In genomic region chr17:47320879-47321502, GRCh38 we compare ENCODE assay signal across 2 cellular contexts.
TF ChIP-seq lines count a peak whose summit lies in the region.

No MANE protein-coding gene starts in this region.

TF ChIP-seq in HEK293, 187 proteins besides CTCF, POLR2A, EP300 and RAD21:
- TF ChIP-seq ZNF521 (tag by site-specific recombination; IDR thresholded peaks at IDR 0.05): no peak
- TF ChIP-seq ZNF311 (tag by site-specific recombination; IDR thresholded peaks at IDR 0.05; ENCODE audit: borderline replicate concordance): no peak
- TF ChIP-seq MEIS1 (CRISPR knock-in tag; IDR thresholded peaks at IDR 0.05; ENCODE audit: borderline replicate concordance): no peak
- TF ChIP-seq ZNF548 (tag by site-specific recombination; IDR thresholded peaks at IDR 0.05): no peak
- TF ChIP-seq HOXC10 (CRISPR knock-in tag; IDR thresholded peaks at IDR 0.05): no peak
- no peak for TF ChIP-seq INSM2 (tag by site-specific recombination; IDR thresholded peaks at IDR 0.05)
- peak; percentile 98 for TF ChIP-seq ZNF280D (tag by site-specific recombination; IDR thresholded peaks at IDR 0.05)
- peak; percentile 62 for TF ChIP-seq SETDB1 (IDR thresholded peaks at IDR 0.05; ENCODE audit: insufficient read length, low read length)
- peak; percentile 47; the same call in 1 of the 2 replicates for TF ChIP-seq ZNF580 (tag by site-specific recombination; IDR thresholded peaks at IDR 0.05)
- no peak for TF ChIP-seq ZNF837 (tag by site-specific recombination; IDR thresholded peaks at IDR 0.05)
- no peak for TF ChIP-seq ZNF529 (tag by site-specific recombination; IDR thresholded peaks at IDR 0.05; ENCODE audit: insufficient replicate concordance)
- TF ChIP-seq ZBTB8A (tag by site-specific recombination; IDR thresholded peaks at IDR 0.05): no peak
- TF ChIP-seq KLF8 (tag by site-specific recombination; IDR thresholded peaks at IDR 0.05): 0 out of 2 replicates have a peak, but pooled peaks have one; percentile 15
- no peak for TF ChIP-seq YY1 (tag by site-specific recombination; IDR thresholded peaks at IDR 0.05)
- TF ChIP-seq ZNF768 (tag by site-specific recombination; IDR thresholded peaks at IDR 0.05): 0 out of 2 replicates have a peak, but pooled peaks have one; percentile 24

TF ChIP-seq in GM12878, 131 proteins besides CTCF, POLR2A, EP300 and RAD21:
- TF ChIP-seq CREM (IDR thresholded peaks at IDR 0.05; ENCODE audit: low read depth) (no peak), HDAC2 (IDR thresholded peaks at IDR 0.05) (0 out of 2 replicates have a peak, but pooled peaks have one; percentile 59), RELA (IDR thresholded peaks at IDR 0.05; ENCODE audit: borderline replicate concordance, partially characterized antibody) (no peak), MAX (IDR thresholded peaks at IDR 0.05; ENCODE audit: low read depth, low read length) (no peak), POLR2AphosphoS2 (IDR thresholded peaks at IDR 0.05; ENCODE audit: low read depth, low read length) (no peak)
